Comparison of ENCODE assay signal across 27 cellular contexts in the genomic region with DNA sequence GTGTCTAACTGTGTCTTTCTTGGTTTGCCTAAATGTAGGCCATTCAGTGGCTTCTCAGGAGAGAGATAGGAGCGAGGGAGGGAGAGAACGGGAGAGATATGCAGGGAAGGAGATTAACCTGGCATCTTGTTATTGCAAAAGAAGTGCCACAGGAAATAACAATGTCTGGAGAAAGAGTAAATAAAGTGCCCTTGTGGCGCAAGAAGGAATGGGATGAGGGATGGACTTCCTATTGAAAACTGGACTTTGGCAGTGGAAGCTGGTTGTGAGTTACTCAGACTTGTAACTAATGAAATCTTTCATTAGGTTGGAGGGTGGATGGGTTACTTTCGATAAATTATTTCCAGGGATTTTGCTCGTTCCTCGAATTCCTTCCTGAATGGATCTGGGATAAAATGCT.
"Had no signal": no experiment of that assay in that cellular context is flagged by ENCODE, and none has a peak within 500 bp of the region (broad histone marks: within the 10 kb centered on the region; RNA-seq: fewer than 3 reads in every experiment).

No MANE protein-coding gene starts in this region.

- DNase-seq: activated B cell treated with CpG ODN at 0.5 μM for 24 hours; activated CD4-positive, alpha-beta T cell treated with anti-CD3 and anti-CD28 coated beads for 36 hours; activated CD4-positive, alpha-beta T cell treated with anti-CD3 and anti-CD28 coated beads, Interleukin-2, amount 50 U/mL, for 4 hours; activated CD8-positive, alpha-beta memory T cell treated with anti-CD3 and anti-CD28 coated beads for 24 hours; activated CD8-positive, alpha-beta memory T cell treated with anti-CD3 and anti-CD28 coated beads, Interleukin-2, amount 50 U/mL, for 48 hours; activated naive CD4-positive, alpha-beta T cell treated with Interleukin-2 at 50 U/mL for 16 hours; activated naive CD8-positive, alpha-beta T cell treated with anti-CD3 and anti-CD28 coated beads for 36 hours; activated T-cell treated with anti-CD3 and anti-CD28 coated beads, Interleukin-2, amount 50 U/mL, for 4 hours; amniotic stem cell; effector memory CD4-positive, alpha-beta T cell; esophagus squamous epithelium; heart right ventricle; kidney glomerular epithelial cell; left ventricle myocardium superior; mammary epithelial cell; midbrain; natural killer cell; ovary; stimulated activated CD4-positive, alpha-beta T cell treated with anti-CD3 and anti-CD28 coated beads, Interleukin-2, amount 100 ng/mL, for 24 hours; stimulated activated naive CD8-positive, alpha-beta T cell treated with anti-CD3 and anti-CD28 coated beads, Interleukin-15, amount 100 ng/mL, for 72 hours; SW 1271; T-helper 17 cell; tibial artery had no signal

- H3K4me1 ChIP-seq: prostate gland had no signal

- ATAC-seq: activated CD4-positive, alpha-beta T cell treated with anti-CD3 and anti-CD28 coated beads for 36 hours; activated T-cell treated with anti-CD3 and anti-CD28 coated beads, Interleukin-2, amount 50 U/mL, for 4 hours; heart right ventricle; left ventricle myocardium superior; natural killer cell; stimulated activated effector memory CD8-positive, alpha-beta T cell treated with anti-CD3 and anti-CD28 coated beads, Interleukin-12 subunit alpha, Interleukin-12 subunit beta, amount 100 ng/mL, for 72 hours; stimulated activated naive CD8-positive, alpha-beta T cell treated with anti-CD3 and anti-CD28 coated beads, Interleukin-15, amount 100 ng/mL, for 72 hours; T-helper 17 cell had no signal

- H3K4me3 ChIP-seq: esophagus squamous epithelium, heart right ventricle, ovary, prostate gland, right atrium auricular region, tibial artery had no signal

- H3K27ac ChIP-seq: neutrophil, ovary, prostate gland, tibial artery had no signal

- H3K9me3 ChIP-seq: esophagus squamous epithelium, heart right ventricle, neutrophil, ovary, prostate gland, right atrium auricular region, tibial artery had no signal
